In genomic region chr2:61853848-61854434, GRCh38 we compare ENCODE assay signal across 8 cellular contexts. TPM values are rescaled to one million over a fixed set of nuclear protein-coding genes. Genes with fewer than 3 reads are reported as not detected.
DNase-seq lines count a peak whose midpoint lies in the region; ATAC-seq, FAIRE-seq and TF ChIP-seq lines count a peak whose summit lies in the region.

Gene FAM161A (minus strand): TSS chr2:61854060. CDS start chr2:61854041, 19 bp downstream.

- DNase-seq in AG04450 (ENCODE audit: low read depth, low spot score), result peak; percentile 46
- DNase-seq in NCI-H2171 (lab: John Stamatoyannopoulos, UW), result peak; percentile 80
- peak; percentile 49 for DNase-seq in bronchial epithelial cell (ENCODE audit: low read depth)
- peak; percentile 80 to 82 (median 82) for DNase-seq in immature natural killer cell
- DNase-seq in smooth muscle cell of the brain vasculature (ENCODE audit: low read depth, low spot score), result peak; percentile 65

- H3K4me3 Mint-ChIP-seq in immature natural killer cell, result peak within 1 kb of the TSS; percentile 91 to 99 (median 93)

- H3K9me3 Mint-ChIP-seq in immature natural killer cell, result peaks cover 0 to 1% (median 0%) of the 10 kb centered on the region in 6 donors

- H3K9me3 ChIP-seq in AG04450 (ENCODE audit: control insufficient read depth, insufficient read depth, low read length), result no peaks in the 10 kb centered on the region

- H3K27me3 ChIP-seq in AG04450 (ENCODE audit: control insufficient read depth, insufficient read depth, low read length) (no peaks in the 10 kb centered on the region), bronchial epithelial cell (ENCODE audit: control insufficient read depth, insufficient read depth, low read length) (no peaks in the 10 kb centered on the region)

- no peaks in the 10 kb centered on the region for H3K36me3 ChIP-seq in bronchial epithelial cell (ENCODE audit: control insufficient read depth, insufficient read depth, low read length)

- peak within 1 kb of the TSS; percentile 39 for H3K27ac ChIP-seq in AG04450 (ENCODE audit: low read depth, low read length)

- H3K27me3 Mint-ChIP-seq in immature natural killer cell (ENCODE audit: low read depth in 3 of 3), result peaks cover 4 to 6% (median 6%) of the 10 kb centered on the region in 3 donors

- peaks cover 21 to 25% of the 10 kb centered on the region in 2 donors for H3K4me1 Mint-ChIP-seq in immature natural killer cell

- CTCF ChIA-PET in AG04450 (lab: Charles Lee), result interaction anchor here (0.6 to 1.4 kb wide), 2 partner anchors 16 to 31 kb away, joined by 3 to 5 read pairs; no protein-coding TSS in a partner anchor

- H3K4me3 ChIP-seq in AG04450 (ENCODE audit: low read depth, low read length) (peak within 1 kb of the TSS; percentile 98), WI38 (ENCODE audit: low read depth, low read length) (peak within 1 kb of the TSS; percentile 83), bronchial epithelial cell (ENCODE audit: low read depth, low read length) (peak within 1 kb of the TSS; percentile 83)

- no peaks in the 10 kb centered on the region for H3K36me3 Mint-ChIP-seq in immature natural killer cell

- peak within 1 kb of the TSS; percentile 81 to 90 (median 84) for H3K27ac Mint-ChIP-seq in immature natural killer cell

- POLR2A ChIA-PET in AG04450 (lab: Yijun Ruan, JAX), result interaction anchor here (1.1 to 1.3 kb wide), 2 partner anchors 90 to 316 kb away, joined by 4 read pairs; partner anchors contain the start of gene XPO1

- FAIRE-seq in bronchial epithelial cell (lab: Jason Lieb, UNC), result no peak

- TF ChIP-seq CTCF in AG04450 (IDR thresholded peaks at IDR 0.05; ENCODE audit: low read depth, low read length), result no peak
- TF ChIP-seq CTCF in WI38 (IDR thresholded peaks at IDR 0.05; ENCODE audit: low read depth, low read length), result no peak
- no peak for TF ChIP-seq CTCF in bronchial epithelial cell (IDR thresholded peaks at IDR 0.05; ENCODE audit: insufficient read depth, low read length, severe bottlenecking)

- peak; percentile 66 for ATAC-seq in GM18873 (IDR thresholded peaks at IDR 0.05; ENCODE audit: low FRiP score, unreplicated experiment)
- ATAC-seq in HG03108 (IDR thresholded peaks at IDR 0.05; ENCODE audit: unreplicated experiment), result peak; percentile 74

RNA-seq across cellular contexts. Expression of gene FAM161A, which starts in this region (rescaled TPM):
- polyA plus RNA-seq in AG04450 (2011; rRNA removed) (1.1 and 1.6 TPM in 2 replicates), immature natural killer cell (1 to 10 TPM in 1 of 3 donors, under 1 TPM in 2; 0.49 to 3.0 (median 0.66) TPM)
- polyA minus RNA-seq in AG04450 (2011; rRNA and poly(A)+ RNA removed), result 0.51 and 0.61 TPM in 2 replicates
- total RNA-seq in bronchial epithelial cell, result 0.53 and 0.90 TPM in 2 replicates

Comparison
In these comparisons a context has a peak if more than half of its experiments do, and no peak if none do; other contexts are left out.
1. Peak in every context shown above with its lines: DNase-seq, ATAC-seq, H3K4me3 ChIP-seq and H3K27ac ChIP-seq.
2. Peak in DNase-seq and H3K4me3 ChIP-seq in bronchial epithelial cell; RNA of the gene not detected or under 1 TPM.